ENCODE assay signal across 8 cellular contexts in the genomic region with DNA sequence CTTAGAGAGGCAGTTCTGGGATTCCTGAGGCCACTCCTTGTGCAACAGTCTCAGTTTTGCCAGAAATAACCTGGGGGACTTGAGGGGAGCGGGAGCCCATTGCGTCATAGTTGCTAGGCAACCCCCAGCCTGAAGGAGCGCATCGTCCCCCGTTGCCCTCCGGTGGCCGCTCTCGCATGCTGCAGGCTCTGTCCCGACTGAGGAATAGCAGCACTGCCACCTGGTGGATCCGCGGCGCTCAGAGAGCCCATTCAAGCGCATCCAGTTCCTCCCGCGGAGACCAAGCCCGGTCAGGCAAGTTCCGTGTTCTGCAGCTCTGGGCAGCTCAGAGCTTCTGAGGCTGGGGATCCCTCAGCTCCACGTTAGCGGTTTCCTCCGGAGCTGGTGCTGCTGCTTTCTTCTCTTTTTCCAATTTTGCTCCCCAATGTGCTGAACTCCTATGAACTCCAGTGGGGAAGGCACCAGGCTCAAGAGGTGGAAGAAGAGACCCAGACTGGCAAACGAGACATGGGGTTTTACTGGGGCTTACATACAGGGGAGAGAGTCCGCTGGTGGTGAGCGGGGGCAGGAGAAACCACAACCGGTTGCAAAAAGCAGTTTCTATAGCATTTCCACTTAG. TPM values are rescaled to one million over a fixed set of nuclear protein-coding genes. Genes with fewer than 3 reads are reported as not detected.
DNase-seq lines count a peak whose midpoint lies in the region; ATAC-seq and TF ChIP-seq lines count a peak whose summit lies in the region.

No MANE protein-coding gene starts in this region.

- CTCF ChIA-PET in CD8-positive, alpha-beta memory T cell (lab: Charles Lee), result interaction anchor here (0.6 to 2.1 kb wide), 14 partner anchors 10 to 146 kb away, joined by 3 to 11 read pairs (median 4); a partner anchor contains a TSS

- peaks cover 4 to 11% (median 7%) of the 10 kb centered on the region in 3 donors for H3K4me1 Mint-ChIP-seq in CD8-positive, alpha-beta memory T cell
- H3K4me1 Mint-ChIP-seq in chondrocyte (ENCODE audit: low read depth), result peaks cover 24% of the 10 kb centered on the region

- peak; percentile 97 for ATAC-seq in GM19397 (IDR thresholded peaks at IDR 0.05; ENCODE audit: unreplicated experiment)
- peak; percentile 95 for ATAC-seq in HG03469 (IDR thresholded peaks at IDR 0.05; ENCODE audit: unreplicated experiment)
- peak; percentile 100 for ATAC-seq in left lobe of liver

- H3K4me3 ChIP-seq in CD8-positive, alpha-beta memory T cell (ENCODE audit: low read length), result no peak overlapping the region

- H3K4me3 Mint-ChIP-seq in CD8-positive, alpha-beta memory T cell, result no peak overlapping the region
- no peak overlapping the region for H3K4me3 Mint-ChIP-seq in chondrocyte (ENCODE audit: unreplicated experiment)

- H3K27ac Mint-ChIP-seq in CD8-positive, alpha-beta memory T cell, result peak overlapping the region in 5 of 8 donors; percentile 4 to 68 (median 42)
- peak overlapping the region; percentile 68 for H3K27ac Mint-ChIP-seq in chondrocyte (ENCODE audit: unreplicated experiment)

- no peaks in the 10 kb centered on the region for H3K4me1 ChIP-seq in CD8-positive, alpha-beta memory T cell (ENCODE audit: insufficient read depth, low read length)

- no peaks in the 10 kb centered on the region for H3K36me3 ChIP-seq in CD8-positive, alpha-beta memory T cell (ENCODE audit: insufficient read depth, low read length)

- H3K9me3 ChIP-seq in CD8-positive, alpha-beta memory T cell (ENCODE audit: low read length), result no peaks in the 10 kb centered on the region

- peak; percentile 80 to 91 (median 83) for DNase-seq in CD8-positive, alpha-beta memory T cell
- DNase-seq in NCI-H524 treated with DMSO at 0.1 percent for 48 hours (lab: John Stamatoyannopoulos, UW) (peak; percentile 24), chondrocyte (ENCODE audit: low spot score) (peak; percentile 97), left lobe of liver (ENCODE audit: low spot score) (peak; percentile 93)
- DNase-seq in activated CD4-positive, alpha-beta T cell treated with anti-CD3 and anti-CD28 coated beads for 24 hours (ENCODE audit: low read depth in 2 of 2), result peak; percentile 80 to 88
- DNase-seq in stimulated activated CD4-positive, alpha-beta T cell treated with anti-CD3 and anti-CD28 coated beads, Interleukin-4, amount 100 ng/mL, for 4 hours, result peak; percentile 85 to 86

- no peaks in the 10 kb centered on the region for H3K9me3 Mint-ChIP-seq in CD8-positive, alpha-beta memory T cell
- no peaks in the 10 kb centered on the region for H3K9me3 Mint-ChIP-seq in chondrocyte (ENCODE audit: low read depth)

- H3K27me3 Mint-ChIP-seq in CD8-positive, alpha-beta memory T cell, result peaks cover 26 to 43% of the 10 kb centered on the region in 2 donors
- H3K27me3 Mint-ChIP-seq in chondrocyte (ENCODE audit: low read depth), result no peaks in the 10 kb centered on the region

- no peak overlapping the region for H3K27ac ChIP-seq in CD8-positive, alpha-beta memory T cell (ENCODE audit: low read depth, low read length)

- H3K36me3 Mint-ChIP-seq in CD8-positive, alpha-beta memory T cell, result no peaks in the 10 kb centered on the region
- H3K36me3 Mint-ChIP-seq in chondrocyte (ENCODE audit: low read depth), result peaks cover 2% of the 10 kb centered on the region

- peak; percentile 96 for TF ChIP-seq CTCF in chondrocyte (IDR thresholded peaks at IDR 0.05)

- POLR2A ChIA-PET in CD8-positive, alpha-beta memory T cell (lab: Charles Lee), result no interaction called here

- no peaks in the 10 kb centered on the region for H3K27me3 ChIP-seq in CD8-positive, alpha-beta memory T cell (ENCODE audit: insufficient read depth, low read length, poor library complexity, severe bottlenecking)

RNA-seq across cellular contexts. Expression of a gene that starts 15.1 kb away (rescaled TPM):
- under 1 TPM in 1 of 2 experiments, not detected in 1; 0.13 TPM for total RNA-seq in CD8-positive, alpha-beta memory T cell
- polyA plus RNA-seq in CD8-positive, alpha-beta memory T cell, result not detected
- total RNA-seq in chondrocyte (9.7 to 17.2 TPM (median 17.2 TPM) in 3 replicates), left lobe of liver (0.20 TPM)

RNA-seq across cellular contexts. Expression of a gene that starts 44.9 kb away (rescaled TPM):
- total RNA-seq in CD8-positive, alpha-beta memory T cell, result 10 to 100 TPM; 26.2 to 32.2 TPM
- 12.6 TPM for polyA plus RNA-seq in CD8-positive, alpha-beta memory T cell
- 25.5 to 31.9 TPM (median 28.5 TPM) in 3 replicates for total RNA-seq in chondrocyte
- total RNA-seq in left lobe of liver, result 7.7 TPM

Comparison
In these comparisons a context has a peak if more than half of its experiments do, and no peak if none do; other contexts are left out.
1. DNase-seq: peak in every context shown above with its lines; median percentile 97 in chondrocyte; 93 in left lobe of liver; 86 in stimulated activated CD4-positive, alpha-beta T cell treated with anti-CD3 and anti-CD28 coated beads, Interleukin-4, amount 100 ng/mL, for 4 hours; 84 in activated CD4-positive, alpha-beta T cell treated with anti-CD3 and anti-CD28 coated beads for 24 hours; 83 in CD8-positive, alpha-beta memory T cell; 24 in NCI-H524 treated with DMSO at 0.1 percent for 48 hours.